8 cellular contexts compared by ENCODE assay signal in genomic region chr6:110958332-110959192, GRCh38. TPM values are rescaled to one million over a fixed set of nuclear protein-coding genes. Genes with fewer than 3 reads are reported as not detected.
DNase-seq lines count a peak whose midpoint lies in the region; ATAC-seq and TF ChIP-seq lines count a peak whose summit lies in the region.

A gene with protein sequence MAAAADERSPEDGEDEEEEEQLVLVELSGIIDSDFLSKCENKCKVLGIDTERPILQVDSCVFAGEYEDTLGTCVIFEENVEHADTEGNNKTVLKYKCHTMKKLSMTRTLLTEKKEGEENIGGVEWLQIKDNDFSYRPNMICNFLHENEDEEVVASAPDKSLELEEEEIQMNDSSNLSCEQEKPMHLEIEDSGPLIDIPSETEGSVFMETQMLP (plus strand): TSS chr6:110958706. CDS start chr6:110958770, 64 bp downstream.

- H3K36me3 ChIP-seq in rectal smooth muscle tissue (ENCODE audit: control insufficient read depth, insufficient read depth, low read length) (peaks cover 6% of the 10 kb centered on the region), vagina (peaks cover 0 to 30% of the 10 kb centered on the region in 2 donors)

- peak; percentile 81 for DNase-seq in NCI-H2029 treated with DMSO at 0.1 percent for 48 hours (lab: John Stamatoyannopoulos, UW)
- peak; percentile 75 for DNase-seq in T1000 (lab: John Stamatoyannopoulos, UW)
- DNase-seq in astrocyte of the hippocampus (ENCODE audit: low read depth, low spot score) = peak; percentile 97
- DNase-seq in hepatic stellate cell (ENCODE audit: low spot score) = peak; percentile 83
- peak in 1 of 2 donors; percentile 89 for DNase-seq in vagina (ENCODE audit: extremely low spot score in 2 of 2)

- intact Hi-C loops in vagina (cut with DNase I) = loop anchor here (10.0 kb wide), 2 partner anchors 274 to 424 kb away; no protein-coding TSS in a partner anchor

- H3K9ac ChIP-seq in rectal smooth muscle tissue (ENCODE audit: low read length) = peak within 1 kb of the TSS; percentile 95

- H3K4me1 ChIP-seq in rectal smooth muscle tissue (ENCODE audit: control insufficient read depth, insufficient read depth, low read length) = no peaks in the 10 kb centered on the region
- peaks cover 20% of the 10 kb centered on the region for H3K4me1 ChIP-seq in vagina

- TF ChIP-seq CTCF in vagina (IDR thresholded peaks at IDR 0.05) = no peak

- no peaks in the 10 kb centered on the region for H3K9me3 ChIP-seq in vagina

- H3K4me3 ChIP-seq in rectal smooth muscle tissue (ENCODE audit: low read length) = peak within 1 kb of the TSS; percentile 99
- peak within 1 kb of the TSS; percentile 74 to 84 for H3K4me3 ChIP-seq in vagina

- peak within 1 kb of the TSS; percentile 92 for H3K27ac ChIP-seq in rectal smooth muscle tissue (ENCODE audit: low read depth, low read length)
- peak within 1 kb of the TSS; percentile 86 for H3K27ac ChIP-seq in vagina

- no peaks in the 10 kb centered on the region for H3K27me3 ChIP-seq in rectal smooth muscle tissue (ENCODE audit: control insufficient read depth, insufficient read depth, low read length)
- H3K27me3 ChIP-seq in vagina = no peaks in the 10 kb centered on the region

- peak in 1 of 2 donors; percentile 52 for TF ChIP-seq POLR2A in vagina (IDR thresholded peaks at IDR 0.05)

- ATAC-seq in GM18511 (IDR thresholded peaks at IDR 0.05; ENCODE audit: unreplicated experiment) (peak; percentile 99), HG02981 (IDR thresholded peaks at IDR 0.05; ENCODE audit: unreplicated experiment) (peak; percentile 97)

RNA-seq across cellular contexts. Expression of the gene that starts here (rescaled TPM):
- total RNA-seq in vagina = 25.5 TPM
